In the genomic region with DNA sequence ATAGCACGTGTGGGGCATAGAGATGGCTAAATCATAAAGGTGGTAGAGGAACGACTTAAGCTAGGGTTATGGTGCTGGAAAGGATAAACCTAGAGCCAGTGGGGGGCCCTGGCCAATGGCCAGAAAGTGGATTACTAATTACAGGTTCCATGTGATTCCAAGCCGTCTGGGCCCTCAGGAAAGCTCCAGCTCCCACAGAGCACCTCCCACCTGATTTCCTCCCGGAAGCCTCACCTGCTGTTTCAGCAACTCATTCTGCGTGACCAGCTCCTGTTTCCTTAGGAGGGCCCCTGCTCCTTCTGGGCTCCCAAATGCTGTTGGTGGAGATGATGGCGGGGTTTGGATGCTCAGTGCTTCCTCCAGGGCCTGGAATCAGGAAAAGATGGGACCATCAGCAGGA, we compare ENCODE assay signal across 21 cellular contexts. TPM values are rescaled to one million over a fixed set of nuclear protein-coding genes. Genes with fewer than 3 reads are reported as not detected.
DNase-seq lines count a peak whose midpoint lies in the region; ATAC-seq and TF ChIP-seq lines count a peak whose summit lies in the region.
"Had no signal": no experiment of that assay in that cellular context is flagged by ENCODE, and none has a peak within 500 bp of the region (broad histone marks: within the 10 kb centered on the region; RNA-seq: fewer than 3 reads in every experiment).

No MANE protein-coding gene starts in this region.

- DNase-seq in NCI-H1105 (lab: John Stamatoyannopoulos, UW) (peak; percentile 37), NCI-H345 (lab: John Stamatoyannopoulos, UW) (peak; percentile 73), endodermal cell (peak; percentile 69), T-helper 2 cell (no peak)
- no peak for DNase-seq in activated CD8-positive, alpha-beta T cell treated with anti-CD3 and anti-CD28 coated beads, Interleukin-2, amount 10 ng/mL, durations not matched to agents 7 days and 5 days
- DNase-seq: activated CD4-positive, alpha-beta T cell treated with anti-CD3 and anti-CD28 coated beads for 4 hours; activated CD8-positive, alpha-beta memory T cell treated with anti-CD3 and anti-CD28 coated beads, Interleukin-2, amount 50 U/mL, for 48 hours; activated naive CD4-positive, alpha-beta T cell treated with anti-CD3 and anti-CD28 coated beads for 36 hours; aorta; GM23248; hippocampal formation; NCI-H1694; NCI-H526; sigmoid colon; stimulated activated CD4-positive, alpha-beta T cell treated with anti-CD3 and anti-CD28 coated beads, Interleukin-2, amount 100 ng/mL, for 48 hours; T1000 had no signal

- H3K9ac ChIP-seq in endodermal cell (ENCODE audit: extremely low read depth, low read length, poor library complexity, severe bottlenecking) (no peak overlapping the region), skeletal muscle tissue (ENCODE audit: low read depth in 1 of 3, low read length in 3 of 3) (peak overlapping the region in 1 of 3 donors; percentile 71)
- H3K9ac ChIP-seq: GM23248 had no signal

- H3K27ac ChIP-seq in endodermal cell (ENCODE audit: low read depth, low read length) (no peak overlapping the region), skeletal muscle tissue (ENCODE audit: low read depth, low read length) (peak overlapping the region; percentile 94)
- H3K27ac ChIP-seq: GM23248, SK-N-MC had no signal

- H3K4me3 Mint-ChIP-seq in endodermal cell = no peak overlapping the region
- no peak overlapping the region for H3K4me3 Mint-ChIP-seq in activated CD8-positive, alpha-beta T cell treated with anti-CD3 and anti-CD28 coated beads, Interleukin-2, amount 10 ng/mL, durations not matched to agents 7 days and 5 days
- H3K4me3 Mint-ChIP-seq: activated naive CD4-positive, alpha-beta T cell treated with anti-CD3 and anti-CD28 coated beads for 36 hours had no signal

- peaks cover 21% of the 10 kb centered on the region for H3K4me1 Mint-ChIP-seq in endodermal cell
- H3K4me1 Mint-ChIP-seq in activated CD8-positive, alpha-beta T cell treated with anti-CD3 and anti-CD28 coated beads, Interleukin-2, amount 10 ng/mL, durations not matched to agents 7 days and 5 days (ENCODE audit: low read depth) = no peaks in the 10 kb centered on the region

- POLR2A ChIA-PET in activated CD8-positive, alpha-beta T cell treated with anti-CD3 and anti-CD28 coated beads, Interleukin-2, amount 10 ng/mL, durations not matched to agents 7 days and 5 days (lab: Charles Lee) = no interaction called here

- peaks cover 53% of the 10 kb centered on the region for H3K36me3 Mint-ChIP-seq in endodermal cell (ENCODE audit: low read depth)
- H3K36me3 Mint-ChIP-seq in activated CD8-positive, alpha-beta T cell treated with anti-CD3 and anti-CD28 coated beads, Interleukin-2, amount 10 ng/mL, durations not matched to agents 7 days and 5 days (ENCODE audit: low read depth) = peaks cover 68% of the 10 kb centered on the region

- H3K9me3 Mint-ChIP-seq in endodermal cell = no peaks in the 10 kb centered on the region
- H3K9me3 Mint-ChIP-seq in activated CD8-positive, alpha-beta T cell treated with anti-CD3 and anti-CD28 coated beads, Interleukin-2, amount 10 ng/mL, durations not matched to agents 7 days and 5 days (ENCODE audit: insufficient read depth) = no peaks in the 10 kb centered on the region
- H3K9me3 Mint-ChIP-seq: activated naive CD4-positive, alpha-beta T cell treated with anti-CD3 and anti-CD28 coated beads for 36 hours had no signal

- CTCF ChIA-PET in activated CD8-positive, alpha-beta T cell treated with anti-CD3 and anti-CD28 coated beads, Interleukin-2, amount 10 ng/mL, durations not matched to agents 7 days and 5 days (lab: Charles Lee) = interaction anchor here (0.8 kb wide), 1 partner anchor 11 kb away, joined by 3 read pairs; no protein-coding TSS in a partner anchor

- no peak overlapping the region for H3K27ac Mint-ChIP-seq in endodermal cell
- no peak overlapping the region for H3K27ac Mint-ChIP-seq in activated CD8-positive, alpha-beta T cell treated with anti-CD3 and anti-CD28 coated beads, Interleukin-2, amount 10 ng/mL, durations not matched to agents 7 days and 5 days
- H3K27ac Mint-ChIP-seq: activated naive CD4-positive, alpha-beta T cell treated with anti-CD3 and anti-CD28 coated beads for 36 hours had no signal

- H3K4me1 ChIP-seq in endodermal cell (ENCODE audit: control insufficient read depth, insufficient read depth, low read length) (peaks cover 8% of the 10 kb centered on the region), skeletal muscle tissue (ENCODE audit: control insufficient read depth in 3 of 3, insufficient read depth in 3 of 3, low read length in 3 of 3) (peaks cover 43 to 52% (median 50%) of the 10 kb centered on the region in 3 donors)

- TF ChIP-seq CTCF in endodermal cell (conservative IDR thresholded peaks at IDR 0.05) = no peak

- no peaks in the 10 kb centered on the region for H3K27me3 ChIP-seq in endodermal cell (ENCODE audit: control insufficient read depth, insufficient read depth, low read length, poor library complexity, severe bottlenecking)
- no peaks in the 10 kb centered on the region for H3K27me3 ChIP-seq in skeletal muscle tissue (ENCODE audit: control insufficient read depth in 3 of 3, insufficient read depth in 3 of 3, low read length in 3 of 3)
- H3K27me3 ChIP-seq: sigmoid colon, suprapubic skin had no signal

- H3K4me3 ChIP-seq in endodermal cell (ENCODE audit: low read length) = no peak overlapping the region
- no peak overlapping the region for H3K4me3 ChIP-seq in skeletal muscle tissue (ENCODE audit: low read length in 3 of 3)
- H3K4me3 ChIP-seq: GM23248, sigmoid colon, SK-N-MC, suprapubic skin had no signal

- H3K36me3 ChIP-seq in endodermal cell (ENCODE audit: control insufficient read depth, insufficient read depth, low read length) = peaks cover 36% of the 10 kb centered on the region
- peaks cover 55 to 69% (median 64%) of the 10 kb centered on the region in 3 donors for H3K36me3 ChIP-seq in skeletal muscle tissue (ENCODE audit: control insufficient read depth in 3 of 3, insufficient read depth in 3 of 3, low read length in 3 of 3)

- no peak for ATAC-seq in activated CD8-positive, alpha-beta T cell treated with anti-CD3 and anti-CD28 coated beads, Interleukin-2, amount 10 ng/mL, durations not matched to agents 7 days and 5 days
- ATAC-seq in HG03378 (IDR thresholded peaks at IDR 0.05; ENCODE audit: unreplicated experiment) = no peak
- ATAC-seq: Panc1 had no signal

- H3K9me3 ChIP-seq in endodermal cell (ENCODE audit: control insufficient read depth, low read length) = no peaks in the 10 kb centered on the region
- H3K9me3 ChIP-seq in skeletal muscle tissue (ENCODE audit: control insufficient read depth in 3 of 3, low read length in 3 of 3) = no peaks in the 10 kb centered on the region
- H3K9me3 ChIP-seq: sigmoid colon, suprapubic skin had no signal

- WGBS in endodermal cell (ENCODE audit: insufficient coverage in 1 of 2, insufficient read length in 1 of 2), 2 experiments = 81 to 92% methylated on average over 2 to 6 of the region's 6 CpGs

- H3K27me3 Mint-ChIP-seq in endodermal cell (ENCODE audit: insufficient read depth) = no peaks in the 10 kb centered on the region
- H3K27me3 Mint-ChIP-seq in activated CD8-positive, alpha-beta T cell treated with anti-CD3 and anti-CD28 coated beads, Interleukin-2, amount 10 ng/mL, durations not matched to agents 7 days and 5 days (ENCODE audit: low read depth) = no peaks in the 10 kb centered on the region

RNA-seq across cellular contexts. Expression of gene GPX3, which starts 16.2 kb away (rescaled TPM):
- 10 to 100 TPM; 44.9 to 47.1 TPM for total RNA-seq in endodermal cell
- polyA plus RNA-seq in endodermal cell (2013, experiment 1 of 2) = 27.5 TPM
- polyA plus RNA-seq in endodermal cell (2013, experiment 2 of 2) = 26.7 TPM
- 33.4 TPM for total RNA-seq in skeletal muscle tissue
- total RNA-seq in activated CD8-positive, alpha-beta T cell treated with anti-CD3 and anti-CD28 coated beads, Interleukin-2, amount 10 ng/mL, durations not matched to agents 7 days and 5 days = not detected
- total RNA-seq: activated naive CD4-positive, alpha-beta T cell treated with anti-CD3 and anti-CD28 coated beads for 36 hours had no signal

RNA-seq across cellular contexts. Expression of gene TNIP1, which starts 44.3 kb away (rescaled TPM):
- total RNA-seq in endodermal cell = 10 to 100 TPM; 51.3 to 52.2 TPM
- polyA plus RNA-seq in endodermal cell (2013, experiment 1 of 2) = 33.0 TPM
- polyA plus RNA-seq in endodermal cell (2013, experiment 2 of 2) = 31.1 TPM
- total RNA-seq in skeletal muscle tissue = 42.8 TPM
- 100 to 1,000 TPM; 132 to 138 TPM for total RNA-seq in activated CD8-positive, alpha-beta T cell treated with anti-CD3 and anti-CD28 coated beads, Interleukin-2, amount 10 ng/mL, durations not matched to agents 7 days and 5 days

Comparison
In these comparisons a context has a peak if more than half of its experiments do, and no peak if none do; other contexts are left out.
1. DNase-seq: peak in NCI-H1105 (single experiment), NCI-H345 (single experiment) and endodermal cell (single experiment); none in activated CD8-positive, alpha-beta T cell treated with anti-CD3 and anti-CD28 coated beads, Interleukin-2, amount 10 ng/mL, durations not matched to agents 7 days and 5 days (single experiment) and T-helper 2 cell (0 of 5).
2. RNA of gene GPX3, which starts 16.2 kb away (total RNA-seq): 44.9 to 47.1 TPM in endodermal cell and 33.4 TPM in skeletal muscle tissue (single experiment); not detected in activated CD8-positive, alpha-beta T cell treated with anti-CD3 and anti-CD28 coated beads, Interleukin-2, amount 10 ng/mL, durations not matched to agents 7 days and 5 days; every median in the first group is over 10 times any median in the second.